ENCODE assay signal across 8 cellular contexts in the genomic region with DNA sequence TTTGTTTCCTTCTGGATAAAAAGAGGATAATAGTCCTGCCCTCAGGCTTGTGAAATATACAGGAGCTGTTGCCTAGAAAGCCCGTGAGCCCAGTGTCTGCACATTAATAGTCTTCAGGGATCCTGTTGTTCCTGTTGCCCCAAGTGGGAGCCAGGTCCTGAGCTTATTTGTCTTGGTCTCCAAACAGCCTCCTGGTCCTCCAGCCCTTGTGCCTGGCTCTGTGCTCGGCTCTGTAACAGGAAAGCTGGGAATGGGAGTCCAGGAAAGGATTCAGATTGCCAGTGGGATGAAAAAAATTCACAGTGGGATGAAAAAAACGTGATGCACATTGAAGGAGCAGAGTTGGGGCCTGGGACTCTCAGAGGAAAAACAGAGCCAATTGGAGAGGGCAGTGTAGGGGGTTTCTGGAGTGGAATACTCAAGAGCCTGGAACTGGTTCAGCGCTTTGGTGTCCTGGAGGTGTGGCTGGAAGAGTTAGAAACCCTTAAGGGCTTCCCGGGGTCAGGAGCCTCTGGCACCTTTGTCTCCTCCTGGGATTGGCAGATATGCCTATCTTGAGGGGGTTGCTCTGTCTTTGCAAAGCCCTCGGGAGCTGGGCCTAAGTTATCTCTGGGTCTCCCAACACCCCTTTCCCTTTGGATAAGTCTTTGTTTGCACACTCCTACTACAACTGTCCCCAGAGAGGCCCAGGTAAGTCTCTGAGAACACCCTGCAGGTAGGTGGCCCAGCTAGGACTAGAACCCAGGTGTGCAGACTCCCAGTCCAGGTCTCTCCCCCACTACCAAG. TPM values are rescaled to one million over a fixed set of nuclear protein-coding genes. Genes with fewer than 3 reads are reported as not detected.
A peak's percentile ranks its signal among the peaks of the same experiment; 100 is the strongest.
DNase-seq lines count a peak whose midpoint lies in the region; ATAC-seq and TF ChIP-seq lines count a peak whose summit lies in the region.

No MANE protein-coding gene starts in this region.

- no peak for TF ChIP-seq CTCF in neural cell (IDR thresholded peaks at IDR 0.05; ENCODE audit: poor library complexity, severe bottlenecking)

- ATAC-seq in HG02759 (IDR thresholded peaks at IDR 0.05; ENCODE audit: unreplicated experiment) (no peak), GM19328 (IDR thresholded peaks at IDR 0.05; ENCODE audit: unreplicated experiment) (no peak), GM18870 (IDR thresholded peaks at IDR 0.05; ENCODE audit: unreplicated experiment) (no peak)

- H3K79me2 ChIP-seq in neural cell (replicated peaks; ENCODE audit: insufficient read depth, low read length) = peaks cover 13% of the 10 kb centered on the region

- TF ChIP-seq EP300 in neural cell (conservative IDR thresholded peaks at IDR 0.05; ENCODE audit: poor library complexity, severe bottlenecking) = no peak

- POLR2A ChIA-PET in CD4-positive, alpha-beta memory T cell (lab: Charles Lee; ENCODE audit: partially characterized antibody) = interaction anchor here (0.7 to 5.0 kb wide), 10 partner anchors 13 to 1425 kb away, joined by 3 to 50 read pairs (median 4); a partner anchor contains a TSS

- H3K27ac Mint-ChIP-seq in CD4-positive, alpha-beta memory T cell = peak overlapping the region; percentile 89 to 96 (median 95)

- H3K4me1 ChIP-seq in CD4-positive, alpha-beta memory T cell (ENCODE audit: insufficient read depth, low read length) = peaks cover 19% of the 10 kb centered on the region
- peaks cover 16 to 25% of the 10 kb centered on the region in 2 donors for H3K4me1 ChIP-seq in duodenal mucosa (ENCODE audit: control insufficient read depth in 1 of 2, insufficient read depth in 2 of 2, low read length in 2 of 2)

- H3K9me3 ChIP-seq in CD4-positive, alpha-beta memory T cell (ENCODE audit: control insufficient read depth in 1 of 2, low read length in 2 of 2) = no peaks in the 10 kb centered on the region
- H3K9me3 ChIP-seq in MG63 (no peaks in the 10 kb centered on the region), duodenal mucosa (ENCODE audit: control insufficient read depth in 1 of 2, low read length in 2 of 2) (no peaks in the 10 kb centered on the region), neural cell (ENCODE audit: low read length) (no peaks in the 10 kb centered on the region)

- CTCF ChIA-PET in CD4-positive, alpha-beta memory T cell (lab: Charles Lee; ENCODE audit: partially characterized antibody) = interaction anchor here (0.8 to 6.0 kb wide), 9 partner anchors 11 to 197 kb away, joined by 3 to 40 read pairs (median 4); a partner anchor contains a TSS

- no peaks in the 10 kb centered on the region for H3K27me3 ChIP-seq in CD4-positive, alpha-beta memory T cell (ENCODE audit: insufficient read depth, low read length)
- H3K27me3 ChIP-seq in MG63 (no peaks in the 10 kb centered on the region), duodenal mucosa (ENCODE audit: control insufficient read depth in 1 of 2, insufficient read depth in 2 of 2, low read length in 2 of 2) (peaks cover 5 to 6% of the 10 kb centered on the region in 2 donors), neural cell (ENCODE audit: insufficient read depth, low read depth, low read length) (peaks cover 34% of the 10 kb centered on the region)

- H3K27ac ChIP-seq in CD4-positive, alpha-beta memory T cell (ENCODE audit: low read depth, low read length) = peak overlapping the region; percentile 72
- peak overlapping the region; percentile 53 for H3K27ac ChIP-seq in duodenal mucosa (ENCODE audit: low read depth, low read length)
- H3K27ac ChIP-seq in neural cell (ENCODE audit: low read length) = no peak overlapping the region

- peak overlapping the region; percentile 89 to 96 (median 91) for H3K4me3 Mint-ChIP-seq in CD4-positive, alpha-beta memory T cell

- H3K9me3 Mint-ChIP-seq in CD4-positive, alpha-beta memory T cell = no peaks in the 10 kb centered on the region

- TF ChIP-seq RAD21 in neural cell (conservative IDR thresholded peaks at IDR 0.05) = no peak

- peaks cover 0 to 14% of the 10 kb centered on the region in 2 donors for H3K36me3 Mint-ChIP-seq in CD4-positive, alpha-beta memory T cell

- H3K4me1 Mint-ChIP-seq in CD4-positive, alpha-beta memory T cell = peaks cover 8 to 31% (median 20%) of the 10 kb centered on the region in 4 donors

- no peaks in the 10 kb centered on the region for H3K9me2 ChIP-seq in neural cell (ENCODE audit: insufficient read depth, low read length)

- no peaks in the 10 kb centered on the region for H3F3A ChIP-seq in neural cell (ENCODE audit: insufficient read depth, low read length, poor library complexity, severe bottlenecking)

- H3K9ac ChIP-seq in duodenal mucosa (ENCODE audit: low read depth in 1 of 2, low read length in 2 of 2) (peak overlapping the region; percentile 58 to 90), neural cell (ENCODE audit: low read length) (no peak overlapping the region)

- peaks cover 5 to 9% of the 10 kb centered on the region in 2 donors for H3K27me3 Mint-ChIP-seq in CD4-positive, alpha-beta memory T cell

- H4K20me1 ChIP-seq in neural cell (ENCODE audit: insufficient read depth) = no peaks in the 10 kb centered on the region

- peak in 1 of 5 donors; percentile 34 for DNase-seq in CD4-positive, alpha-beta memory T cell
- DNase-seq in MG63 (no peak), epidermal melanocyte (ENCODE audit: insufficient read length, low spot score) (no peak)

- intact Hi-C loops in CD4-positive, alpha-beta memory T cell (cut with micrococcal nuclease) = loop anchor here (2.0 to 5.0 kb wide), 2 partner anchors 293 to 435 kb away; a partner anchor contains a TSS

- peak overlapping the region; percentile 48 to 83 for H3K4me3 ChIP-seq in CD4-positive, alpha-beta memory T cell (ENCODE audit: low read length in 2 of 2)
- H3K4me3 ChIP-seq in MG63 = peak overlapping the region; percentile 95
- H3K4me3 ChIP-seq in duodenal mucosa (ENCODE audit: low read depth in 1 of 2, low read length in 2 of 2) = peak overlapping the region; percentile 70 to 92
- peak overlapping the region; percentile 70 for H3K4me3 ChIP-seq in neural cell (ENCODE audit: low read length)

- H3K36me3 ChIP-seq in CD4-positive, alpha-beta memory T cell (ENCODE audit: insufficient read depth, low read length) = no peaks in the 10 kb centered on the region
- peaks cover 19% of the 10 kb centered on the region for H3K36me3 ChIP-seq in MG63
- no peaks in the 10 kb centered on the region for H3K36me3 ChIP-seq in duodenal mucosa (ENCODE audit: control insufficient read depth in 1 of 2, insufficient read depth in 2 of 2, low read length in 2 of 2)
- H3K36me3 ChIP-seq in neural cell (ENCODE audit: insufficient read depth, low read length) = no peaks in the 10 kb centered on the region

- no peak overlapping the region for H3K4me2 ChIP-seq in neural cell (ENCODE audit: low read length)

- no peak overlapping the region for H2AFZ ChIP-seq in neural cell (ENCODE audit: low read depth, low read length)

TF ChIP-seq in neural cell, 6 proteins besides CTCF, POLR2A, EP300 and RAD21:
- no peak for TF ChIP-seq MXI1 (conservative IDR thresholded peaks at IDR 0.05; ENCODE audit: poor library complexity, severe bottlenecking)
- TF ChIP-seq POLR2AphosphoS5 (IDR thresholded peaks at IDR 0.05) = no peak
- no peak for TF ChIP-seq TAF1 (IDR thresholded peaks at IDR 0.05; ENCODE audit: low read depth)
- TF ChIP-seq EZH2 (IDR thresholded peaks at IDR 0.05; ENCODE audit: borderline replicate concordance, insufficient read depth, low read length, poor library complexity, severe bottlenecking) = no peak
- TF ChIP-seq, protein P1, sequence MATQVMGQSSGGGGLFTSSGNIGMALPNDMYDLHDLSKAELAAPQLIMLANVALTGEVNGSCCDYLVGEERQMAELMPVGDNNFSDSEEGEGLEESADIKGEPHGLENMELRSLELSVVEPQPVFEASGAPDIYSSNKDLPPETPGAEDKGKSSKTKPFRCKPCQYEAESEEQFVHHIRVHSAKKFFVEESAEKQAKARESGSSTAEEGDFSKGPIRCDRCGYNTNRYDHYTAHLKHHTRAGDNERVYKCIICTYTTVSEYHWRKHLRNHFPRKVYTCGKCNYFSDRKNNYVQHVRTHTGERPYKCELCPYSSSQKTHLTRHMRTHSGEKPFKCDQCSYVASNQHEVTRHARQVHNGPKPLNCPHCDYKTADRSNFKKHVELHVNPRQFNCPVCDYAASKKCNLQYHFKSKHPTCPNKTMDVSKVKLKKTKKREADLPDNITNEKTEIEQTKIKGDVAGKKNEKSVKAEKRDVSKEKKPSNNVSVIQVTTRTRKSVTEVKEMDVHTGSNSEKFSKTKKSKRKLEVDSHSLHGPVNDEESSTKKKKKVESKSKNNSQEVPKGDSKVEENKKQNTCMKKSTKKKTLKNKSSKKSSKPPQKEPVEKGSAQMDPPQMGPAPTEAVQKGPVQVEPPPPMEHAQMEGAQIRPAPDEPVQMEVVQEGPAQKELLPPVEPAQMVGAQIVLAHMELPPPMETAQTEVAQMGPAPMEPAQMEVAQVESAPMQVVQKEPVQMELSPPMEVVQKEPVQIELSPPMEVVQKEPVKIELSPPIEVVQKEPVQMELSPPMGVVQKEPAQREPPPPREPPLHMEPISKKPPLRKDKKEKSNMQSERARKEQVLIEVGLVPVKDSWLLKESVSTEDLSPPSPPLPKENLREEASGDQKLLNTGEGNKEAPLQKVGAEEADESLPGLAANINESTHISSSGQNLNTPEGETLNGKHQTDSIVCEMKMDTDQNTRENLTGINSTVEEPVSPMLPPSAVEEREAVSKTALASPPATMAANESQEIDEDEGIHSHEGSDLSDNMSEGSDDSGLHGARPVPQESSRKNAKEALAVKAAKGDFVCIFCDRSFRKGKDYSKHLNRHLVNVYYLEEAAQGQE (IDR thresholded peaks at IDR 0.05; ENCODE audit: borderline replicate concordance) = no peak
- no peak for TF ChIP-seq SMC3 (conservative IDR thresholded peaks at IDR 0.05; ENCODE audit: poor library complexity)
TF ChIP-seq in neural cell: peak in this region for 0.

RNA-seq across cellular contexts. Expression of a gene that starts 2.3 kb away (rescaled TPM):
- total RNA-seq in CD4-positive, alpha-beta memory T cell = 100 to 1,000 TPM; 145 to 152 TPM
- 10 to 100 TPM in 1 of 2 donors, 1 to 10 TPM in 1; 4.0 to 10.2 TPM for polyA plus RNA-seq in CD4-positive, alpha-beta memory T cell
- 25.6 and 51.8 TPM in 2 replicates for total RNA-seq in MG63 (2014; rRNA removed; shearing (Covaris generic); ENCODE audit: low replicate concordance)
- polyA plus RNA-seq in neural cell = 1.5 and 2.0 TPM in 2 replicates
- polyA minus RNA-seq in neural cell = 0.93 and 1.5 TPM in 2 replicates

RNA-seq across cellular contexts. Expression of a gene that starts 5.7 kb away (rescaled TPM):
- not detected for total RNA-seq in CD4-positive, alpha-beta memory T cell
- polyA plus RNA-seq in CD4-positive, alpha-beta memory T cell = not detected
- not detected in 2 replicates for total RNA-seq in MG63 (2014; rRNA removed; shearing (Covaris generic); ENCODE audit: low replicate concordance)
- not detected in 2 replicates for polyA plus RNA-seq in neural cell
- not detected in 2 replicates for polyA minus RNA-seq in neural cell

RNA-seq across cellular contexts. Expression of a gene that starts 21.7 kb away (rescaled TPM):
- not detected for total RNA-seq in CD4-positive, alpha-beta memory T cell
- polyA plus RNA-seq in CD4-positive, alpha-beta memory T cell = not detected
- not detected in 2 replicates for total RNA-seq in MG63 (2014; rRNA removed; shearing (Covaris generic); ENCODE audit: low replicate concordance)
- polyA plus RNA-seq in neural cell = not detected in 2 replicates
- polyA minus RNA-seq in neural cell = not detected in 2 replicates

RNA-seq across cellular contexts. Expression of a gene that starts 30.4 kb away (rescaled TPM):
- total RNA-seq in CD4-positive, alpha-beta memory T cell = not detected
- not detected for polyA plus RNA-seq in CD4-positive, alpha-beta memory T cell
- 0.23 and 3.0 TPM in 2 replicates for total RNA-seq in MG63 (2014; rRNA removed; shearing (Covaris generic); ENCODE audit: low replicate concordance)
- not detected in 2 replicates for polyA plus RNA-seq in neural cell
- not detected in 2 replicates for polyA minus RNA-seq in neural cell
